8 cellular contexts compared by ENCODE assay signal in genomic region chr18:25351773-25352628, GRCh38. TPM values are rescaled to one million over a fixed set of nuclear protein-coding genes. Genes with fewer than 3 reads are reported as not detected.
A peak's percentile ranks its signal among the peaks of the same experiment; 100 is the strongest.
DNase-seq lines count a peak whose midpoint lies in the region; ATAC-seq, FAIRE-seq and TF ChIP-seq lines count a peak whose summit lies in the region.

Gene ZNF521 (minus strand): TSS chr18:25352166. CDS start chr18:25350946, 1,220 bp downstream.

- peak within 1 kb of the TSS; percentile 91 for H2AFZ ChIP-seq in astrocyte (ENCODE audit: low read depth, low read length)

- H3K36me3 ChIP-seq in astrocyte (ENCODE audit: insufficient read depth, low read length): no peaks in the 10 kb centered on the region
- no peaks in the 10 kb centered on the region for H3K36me3 ChIP-seq in pancreas
- no peaks in the 10 kb centered on the region for H3K36me3 ChIP-seq in aorta (ENCODE audit: control insufficient read depth in 1 of 2, insufficient read depth in 2 of 2, low read length in 1 of 2)

- H3K9ac ChIP-seq in astrocyte (ENCODE audit: low read length): peak within 1 kb of the TSS; percentile 88

- WGBS in pancreas, 2 donors: 0 to 1% methylated on average over 62 to 85 of the region's 91 CpGs
- 1% methylated on average over 65 to 91 of the region's 91 CpGs for WGBS in aorta, 2 donors

- H3K27me3 Mint-ChIP-seq in HFFc6 (ENCODE audit: insufficient read depth) (peaks cover 13% of the 10 kb centered on the region), astrocyte (ENCODE audit: low read depth, unreplicated experiment) (peaks cover 2% of the 10 kb centered on the region)

- H3K36me3 Mint-ChIP-seq in HFFc6 (ENCODE audit: low read depth): no peaks in the 10 kb centered on the region
- H3K36me3 Mint-ChIP-seq in astrocyte (ENCODE audit: low read depth, unreplicated experiment): no peaks in the 10 kb centered on the region

- TF ChIP-seq POLR2A in NB4 (IDR thresholded peaks at IDR 0.05; ENCODE audit: extremely low read depth, insufficient read length): no peak

- intact Hi-C loops in left cardiac atrium (cut with DNase I) (loop anchor here in 1 of 2 donors (2.0 to 10.0 kb wide), 5 partner anchors 67 to 365 kb away; no protein-coding TSS in a partner anchor), pancreas (cut with DNase I) (no loop called here), aorta (cut with DNase I) (loop anchor here (5.0 to 10.0 kb wide), 5 partner anchors 120 to 957 kb away; partner anchors contain the start of gene OSBPL1A (in 2 of the 2))

- TF ChIP-seq CTCF in HFFc6 (IDR thresholded peaks at IDR 0.05): peak; percentile 64; the same call in 1 of the 2 replicates
- no peak for TF ChIP-seq CTCF in NB4 (IDR thresholded peaks at IDR 0.05; ENCODE audit: low read depth, low read length)
- TF ChIP-seq CTCF in astrocyte (IDR thresholded peaks at IDR 0.05; ENCODE audit: insufficient read depth, low read depth, low read length): peak; percentile 7
- TF ChIP-seq CTCF in pancreas (IDR thresholded peaks at IDR 0.05): no peak

- FAIRE-seq in astrocyte (lab: Jason Lieb, UNC) (no peak), pancreas (lab: Jason Lieb, UNC) (no peak)

- H3K4me1 Mint-ChIP-seq in HFFc6 (ENCODE audit: low read depth) (peaks cover 18% of the 10 kb centered on the region), astrocyte (ENCODE audit: low read depth, unreplicated experiment) (peaks cover 14% of the 10 kb centered on the region)

- DNase-seq in GM03348 (ENCODE audit: low spot score) (peak; percentile 93), HFFc6 (peak; percentile 86), NB4 (ENCODE audit: low read depth) (peak; percentile 72), astrocyte (ENCODE audit: low read depth) (peak; percentile 84), left cardiac atrium (peak; percentile 88), pancreas (peak; percentile 53 to 77 (median 62)), aorta (peak; percentile 80 to 94)

- H3K79me2 ChIP-seq in astrocyte (ENCODE audit: insufficient read depth, low read length): peaks cover 20% of the 10 kb centered on the region

- ATAC-seq in SK-N-SH treated with all-trans-retinoic acid at 6 μM for 48 hours: peak; percentile 87
- peak; percentile 83 to 87 for ATAC-seq in left cardiac atrium
- peak; percentile 91 to 96 (median 94) for ATAC-seq in pancreas
- peak; percentile 91 for ATAC-seq in aorta (ENCODE audit: low FRiP score)

- peak within 1 kb of the TSS; percentile 93 for H3K4me2 ChIP-seq in astrocyte (ENCODE audit: low read length)

- H3K4me3 Mint-ChIP-seq in HFFc6: peak within 1 kb of the TSS; percentile 95
- H3K4me3 Mint-ChIP-seq in astrocyte (ENCODE audit: unreplicated experiment): peak within 1 kb of the TSS; percentile 90

- H3K27ac Mint-ChIP-seq in HFFc6: peak within 1 kb of the TSS; percentile 65; the same call in 1 of the 2 replicates
- H3K27ac Mint-ChIP-seq in astrocyte (ENCODE audit: unreplicated experiment): peak within 1 kb of the TSS; percentile 91

- H3K4me1 ChIP-seq in astrocyte (ENCODE audit: insufficient read depth, low read length): peaks cover 5% of the 10 kb centered on the region
- peaks cover 0 to 9% (median 8%) of the 10 kb centered on the region in 3 donors for H3K4me1 ChIP-seq in pancreas
- H3K4me1 ChIP-seq in aorta (ENCODE audit: control insufficient read depth in 1 of 2, insufficient read depth in 2 of 2, low read length in 2 of 2): no peaks in the 10 kb centered on the region

- H3K9me3 Mint-ChIP-seq in HFFc6 (no peaks in the 10 kb centered on the region), astrocyte (ENCODE audit: unreplicated experiment) (no peaks in the 10 kb centered on the region)

- peaks cover 5% of the 10 kb centered on the region for H4K20me1 ChIP-seq in astrocyte (ENCODE audit: insufficient read depth, low read length)

- H3K27me3 ChIP-seq in astrocyte (ENCODE audit: insufficient read depth, low read length): no peaks in the 10 kb centered on the region
- H3K27me3 ChIP-seq in pancreas: peaks cover 0 to 27% (median 5%) of the 10 kb centered on the region in 4 donors
- no peaks in the 10 kb centered on the region for H3K27me3 ChIP-seq in aorta (ENCODE audit: control insufficient read depth in 1 of 2, insufficient read depth in 2 of 2, low read length in 1 of 2)

- no peaks in the 10 kb centered on the region for H3K9me3 ChIP-seq in astrocyte (ENCODE audit: insufficient read depth, low read depth, low read length)
- no peaks in the 10 kb centered on the region for H3K9me3 ChIP-seq in pancreas
- H3K9me3 ChIP-seq in aorta (ENCODE audit: control insufficient read depth, low read length): no peaks in the 10 kb centered on the region

- peak within 1 kb of the TSS; percentile 89 for H3K27ac ChIP-seq in astrocyte (ENCODE audit: low read depth, low read length)
- peak within 1 kb of the TSS in 3 of 4 donors; percentile 10 to 51 (median 12) for H3K27ac ChIP-seq in pancreas
- H3K27ac ChIP-seq in aorta (ENCODE audit: low read depth in 1 of 2, low read length in 2 of 2): peak within 1 kb of the TSS; percentile 7 to 11

- H3K4me3 ChIP-seq in NB4 (ENCODE audit: low read depth, low read length) (peak within 1 kb of the TSS; percentile 51), astrocyte (ENCODE audit: insufficient read depth, low read depth, low read length) (peak within 1 kb of the TSS; percentile 88), pancreas (peak within 1 kb of the TSS; percentile 35 to 67 (median 55)), aorta (ENCODE audit: low read length in 2 of 2) (peak within 1 kb of the TSS; percentile 92 to 99)

TF ChIP-seq in SK-N-SH treated with all-trans-retinoic acid at 6 μM for 48 hours, 23 proteins besides CTCF, POLR2A, EP300 and RAD21 (continues in another document):
- TF ChIP-seq TOX (CRISPR knock-in tag; IDR thresholded peaks at IDR 0.05; ENCODE audit: borderline replicate concordance): no peak
- no peak for TF ChIP-seq ZFP3 (CRISPR knock-in tag; IDR thresholded peaks at IDR 0.05)
- TF ChIP-seq OSR1 (CRISPR knock-in tag; IDR thresholded peaks at IDR 0.05): no peak
- no peak for TF ChIP-seq ESRRG (CRISPR knock-in tag; IDR thresholded peaks at IDR 0.05)
- no peak for TF ChIP-seq CSRNP3 (CRISPR knock-in tag; IDR thresholded peaks at IDR 0.05)
- TF ChIP-seq SNAI2 (CRISPR knock-in tag; IDR thresholded peaks at IDR 0.05): no peak
- no peak for TF ChIP-seq CREB5 (CRISPR knock-in tag; IDR thresholded peaks at IDR 0.05; ENCODE audit: low read depth)
- TF ChIP-seq, protein P1, sequence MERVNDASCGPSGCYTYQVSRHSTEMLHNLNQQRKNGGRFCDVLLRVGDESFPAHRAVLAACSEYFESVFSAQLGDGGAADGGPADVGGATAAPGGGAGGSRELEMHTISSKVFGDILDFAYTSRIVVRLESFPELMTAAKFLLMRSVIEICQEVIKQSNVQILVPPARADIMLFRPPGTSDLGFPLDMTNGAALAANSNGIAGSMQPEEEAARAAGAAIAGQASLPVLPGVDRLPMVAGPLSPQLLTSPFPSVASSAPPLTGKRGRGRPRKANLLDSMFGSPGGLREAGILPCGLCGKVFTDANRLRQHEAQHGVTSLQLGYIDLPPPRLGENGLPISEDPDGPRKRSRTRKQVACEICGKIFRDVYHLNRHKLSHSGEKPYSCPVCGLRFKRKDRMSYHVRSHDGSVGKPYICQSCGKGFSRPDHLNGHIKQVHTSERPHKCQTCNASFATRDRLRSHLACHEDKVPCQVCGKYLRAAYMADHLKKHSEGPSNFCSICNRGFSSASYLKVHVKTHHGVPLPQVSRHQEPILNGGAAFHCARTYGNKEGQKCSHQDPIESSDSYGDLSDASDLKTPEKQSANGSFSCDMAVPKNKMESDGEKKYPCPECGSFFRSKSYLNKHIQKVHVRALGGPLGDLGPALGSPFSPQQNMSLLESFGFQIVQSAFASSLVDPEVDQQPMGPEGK (CRISPR knock-in tag; IDR thresholded peaks at IDR 0.05; ENCODE audit: borderline replicate concordance): no peak
- no peak for TF ChIP-seq ZNF8 (CRISPR knock-in tag; IDR thresholded peaks at IDR 0.05)
- TF ChIP-seq ZNF70 (CRISPR knock-in tag; IDR thresholded peaks at IDR 0.05): no peak
- no peak for TF ChIP-seq CSDC2 (CRISPR knock-in tag; IDR thresholded peaks at IDR 0.05)

RNA-seq across cellular contexts. Expression of gene ZNF521, which starts in this region (rescaled TPM):
- 1 to 10 TPM in 2 of 6 experiments, under 1 TPM in 4; 0.27 to 5.3 (median 0.84) TPM for total RNA-seq in HFFc6 (2021; fragmentation: NEBNext Ultra II Directional; extraction: Animal tissue kit (Norgen Biotek cat#: 25700))
- total RNA-seq in astrocyte (43.0 and 48.0 TPM in 2 replicates), left cardiac atrium (10 to 100 TPM; 29.4 to 34.4 TPM), pancreas (1 to 10 TPM in 5 of 6 donors, under 1 TPM in 1; 0.54 to 6.0 (median 2.4) TPM), aorta (10 to 100 TPM; 26.4 to 88.7 TPM)
- polyA plus RNA-seq in pancreas (under 1 TPM; 0.42 to 0.63 TPM), aorta (1 to 10 TPM in 1 of 2 donors, under 1 TPM in 1; 0.84 to 2.9 TPM)

Comparison
In these comparisons a context has a peak if more than half of its experiments do, and no peak if none do; other contexts are left out.
1. Peak in every context shown above with its lines: DNase-seq, ATAC-seq, H3K4me3 ChIP-seq and H3K27ac ChIP-seq.
2. CTCF ChIP-seq: peak in HFFc6 (single experiment) and astrocyte (single experiment); none in NB4 (single experiment) and pancreas (0 of 4).
3. H3K27ac ChIP-seq: peak in every context shown above with its lines; median percentile 89 in astrocyte; 12 in pancreas; 9 in aorta.
4. intact Hi-C loops: an anchor here in aorta (5.0 to 10.0 kb wide); none called in pancreas.